Comparison of ENCODE assay signal across 1 cellular context in genomic region chr4:70993181-70994068, GRCh38.
TF ChIP-seq lines count a peak whose summit lies in the region.

Gene DCK (plus strand): TSS chr4:70993649. CDS start chr4:70993836, 187 bp downstream.

TF ChIP-seq in HepG2, 621 proteins besides CTCF, POLR2A, EP300 and RAD21 (continued from another document and continues in another):
- TF ChIP-seq, protein P1, sequence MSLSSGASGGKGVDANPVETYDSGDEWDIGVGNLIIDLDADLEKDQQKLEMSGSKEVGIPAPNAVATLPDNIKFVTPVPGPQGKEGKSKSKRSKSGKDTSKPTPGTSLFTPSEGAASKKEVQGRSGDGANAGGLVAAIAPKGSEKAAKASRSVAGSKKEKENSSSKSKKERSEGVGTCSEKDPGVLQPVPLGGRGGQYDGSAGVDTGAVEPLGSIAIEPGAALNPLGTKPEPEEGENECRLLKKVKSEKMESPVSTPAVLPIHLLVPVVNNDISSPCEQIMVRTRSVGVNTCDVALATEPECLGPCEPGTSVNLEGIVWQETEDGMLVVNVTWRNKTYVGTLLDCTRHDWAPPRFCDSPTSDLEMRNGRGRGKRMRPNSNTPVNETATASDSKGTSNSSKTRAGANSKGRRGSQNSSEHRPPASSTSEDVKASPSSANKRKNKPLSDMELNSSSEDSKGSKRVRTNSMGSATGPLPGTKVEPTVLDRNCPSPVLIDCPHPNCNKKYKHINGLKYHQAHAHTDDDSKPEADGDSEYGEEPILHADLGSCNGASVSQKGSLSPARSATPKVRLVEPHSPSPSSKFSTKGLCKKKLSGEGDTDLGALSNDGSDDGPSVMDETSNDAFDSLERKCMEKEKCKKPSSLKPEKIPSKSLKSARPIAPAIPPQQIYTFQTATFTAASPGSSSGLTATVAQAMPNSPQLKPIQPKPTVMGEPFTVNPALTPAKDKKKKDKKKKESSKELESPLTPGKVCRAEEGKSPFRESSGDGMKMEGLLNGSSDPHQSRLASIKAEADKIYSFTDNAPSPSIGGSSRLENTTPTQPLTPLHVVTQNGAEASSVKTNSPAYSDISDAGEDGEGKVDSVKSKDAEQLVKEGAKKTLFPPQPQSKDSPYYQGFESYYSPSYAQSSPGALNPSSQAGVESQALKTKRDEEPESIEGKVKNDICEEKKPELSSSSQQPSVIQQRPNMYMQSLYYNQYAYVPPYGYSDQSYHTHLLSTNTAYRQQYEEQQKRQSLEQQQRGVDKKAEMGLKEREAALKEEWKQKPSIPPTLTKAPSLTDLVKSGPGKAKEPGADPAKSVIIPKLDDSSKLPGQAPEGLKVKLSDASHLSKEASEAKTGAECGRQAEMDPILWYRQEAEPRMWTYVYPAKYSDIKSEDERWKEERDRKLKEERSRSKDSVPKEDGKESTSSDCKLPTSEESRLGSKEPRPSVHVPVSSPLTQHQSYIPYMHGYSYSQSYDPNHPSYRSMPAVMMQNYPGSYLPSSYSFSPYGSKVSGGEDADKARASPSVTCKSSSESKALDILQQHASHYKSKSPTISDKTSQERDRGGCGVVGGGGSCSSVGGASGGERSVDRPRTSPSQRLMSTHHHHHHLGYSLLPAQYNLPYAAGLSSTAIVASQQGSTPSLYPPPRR (CRISPR knock-in tag; IDR thresholded peaks at IDR 0.05; ENCODE audit: borderline replicate concordance): no peak
- TF ChIP-seq PHF20 (CRISPR knock-in tag; IDR thresholded peaks at IDR 0.05) (peak; percentile 88), JUND (CRISPR knock-in tag; IDR thresholded peaks at IDR 0.05) (no peak), ZC3H13 (CRISPR knock-in tag; IDR thresholded peaks at IDR 0.05) (0 out of 2 replicates have a peak, but pooled peaks have one; percentile 30), NFKBIZ (CRISPR knock-in tag; IDR thresholded peaks at IDR 0.05) (peak; percentile 17; the same call in 1 of the 2 replicates), ZNF331 (CRISPR knock-in tag; IDR thresholded peaks at IDR 0.05) (peak; percentile 47; the same call in 1 of the 2 replicates), RNF2 (conservative IDR thresholded peaks at IDR 0.05; ENCODE audit: low read depth) (0 out of 2 replicates have a peak, but pooled peaks have one; percentile 41), ZBTB3 (CRISPR knock-in tag; IDR thresholded peaks at IDR 0.05; ENCODE audit: borderline replicate concordance, low read depth) (no peak), ZNF580 (CRISPR knock-in tag; IDR thresholded peaks at IDR 0.05; ENCODE audit: borderline replicate concordance, low read depth) (peak; percentile 15; the same call in 1 of the 2 replicates), ZNF563 (CRISPR knock-in tag; IDR thresholded peaks at IDR 0.05) (peak; percentile 36; the same call in 1 of the 2 replicates), MAZ (IDR thresholded peaks at IDR 0.05; ENCODE audit: borderline replicate concordance, low read depth, low read length) (peak; percentile 77; the same call in 1 of the 2 replicates), MAZ (CRISPR knock-in tag; IDR thresholded peaks at IDR 0.05; ENCODE audit: low read depth) (peak; percentile 69), ONECUT2 (CRISPR knock-in tag; IDR thresholded peaks at IDR 0.05) (no peak), NR2F6 (IDR thresholded peaks at IDR 0.05) (no peak), NR2F6 (CRISPR knock-in tag; IDR thresholded peaks at IDR 0.05) (peak; percentile 79), ZNF616 (CRISPR knock-in tag; IDR thresholded peaks at IDR 0.05; ENCODE audit: low read depth) (peak; percentile 63; the same call in 1 of the 2 replicates), MLXIP (CRISPR knock-in tag; IDR thresholded peaks at IDR 0.05; ENCODE audit: borderline replicate concordance) (peak; percentile 11; the same call in 1 of the 2 replicates), KIAA2018 (CRISPR knock-in tag; IDR thresholded peaks at IDR 0.05; ENCODE audit: borderline replicate concordance) (no peak), ZNF644 (CRISPR knock-in tag; IDR thresholded peaks at IDR 0.05; ENCODE audit: low read depth) (no peak), REL (CRISPR knock-in tag; conservative IDR thresholded peaks at IDR 0.05) (peak; percentile 79; the same call in 1 of the 2 replicates), ZNF547 (CRISPR knock-in tag; IDR thresholded peaks at IDR 0.05) (peak; percentile 80), UBTF (CRISPR knock-in tag; IDR thresholded peaks at IDR 0.05) (peak; percentile 81; the same call in 1 of the 2 replicates), ZNF766 (CRISPR knock-in tag; IDR thresholded peaks at IDR 0.05; ENCODE audit: borderline replicate concordance) (no peak), SIN3B (IDR thresholded peaks at IDR 0.05; ENCODE audit: low read length) (peak; percentile 89), ZNF510 (CRISPR knock-in tag; IDR thresholded peaks at IDR 0.05; ENCODE audit: low read depth) (peak; percentile 30; the same call in 1 of the 2 replicates), CBX1 (IDR thresholded peaks at IDR 0.05; ENCODE audit: low read depth) (no peak)
- TF ChIP-seq, protein P2, sequence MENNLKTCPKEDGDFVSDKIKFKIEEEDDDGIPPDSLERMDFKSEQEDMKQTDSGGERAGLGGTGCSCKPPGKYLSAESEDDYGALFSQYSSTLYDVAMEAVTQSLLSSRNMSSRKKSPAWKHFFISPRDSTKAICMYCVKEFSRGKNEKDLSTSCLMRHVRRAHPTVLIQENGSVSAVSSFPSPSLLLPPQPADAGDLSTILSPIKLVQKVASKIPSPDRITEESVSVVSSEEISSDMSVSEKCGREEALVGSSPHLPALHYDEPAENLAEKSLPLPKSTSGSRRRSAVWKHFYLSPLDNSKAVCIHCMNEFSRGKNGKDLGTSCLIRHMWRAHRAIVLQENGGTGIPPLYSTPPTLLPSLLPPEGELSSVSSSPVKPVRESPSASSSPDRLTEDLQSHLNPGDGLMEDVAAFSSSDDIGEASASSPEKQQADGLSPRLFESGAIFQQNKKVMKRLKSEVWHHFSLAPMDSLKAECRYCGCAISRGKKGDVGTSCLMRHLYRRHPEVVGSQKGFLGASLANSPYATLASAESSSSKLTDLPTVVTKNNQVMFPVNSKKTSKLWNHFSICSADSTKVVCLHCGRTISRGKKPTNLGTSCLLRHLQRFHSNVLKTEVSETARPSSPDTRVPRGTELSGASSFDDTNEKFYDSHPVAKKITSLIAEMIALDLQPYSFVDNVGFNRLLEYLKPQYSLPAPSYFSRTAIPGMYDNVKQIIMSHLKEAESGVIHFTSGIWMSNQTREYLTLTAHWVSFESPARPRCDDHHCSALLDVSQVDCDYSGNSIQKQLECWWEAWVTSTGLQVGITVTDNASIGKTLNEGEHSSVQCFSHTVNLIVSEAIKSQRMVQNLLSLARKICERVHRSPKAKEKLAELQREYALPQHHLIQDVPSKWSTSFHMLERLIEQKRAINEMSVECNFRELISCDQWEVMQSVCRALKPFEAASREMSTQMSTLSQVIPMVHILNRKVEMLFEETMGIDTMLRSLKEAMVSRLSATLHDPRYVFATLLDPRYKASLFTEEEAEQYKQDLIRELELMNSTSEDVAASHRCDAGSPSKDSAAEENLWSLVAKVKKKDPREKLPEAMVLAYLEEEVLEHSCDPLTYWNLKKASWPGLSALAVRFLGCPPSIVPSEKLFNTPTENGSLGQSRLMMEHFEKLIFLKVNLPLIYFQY (CRISPR knock-in tag; IDR thresholded peaks at IDR 0.05; ENCODE audit: borderline replicate concordance): peak; percentile 76; the same call in 1 of the 2 replicates
